Comparison of ENCODE assay signal across 19 cellular contexts in the genomic region with DNA sequence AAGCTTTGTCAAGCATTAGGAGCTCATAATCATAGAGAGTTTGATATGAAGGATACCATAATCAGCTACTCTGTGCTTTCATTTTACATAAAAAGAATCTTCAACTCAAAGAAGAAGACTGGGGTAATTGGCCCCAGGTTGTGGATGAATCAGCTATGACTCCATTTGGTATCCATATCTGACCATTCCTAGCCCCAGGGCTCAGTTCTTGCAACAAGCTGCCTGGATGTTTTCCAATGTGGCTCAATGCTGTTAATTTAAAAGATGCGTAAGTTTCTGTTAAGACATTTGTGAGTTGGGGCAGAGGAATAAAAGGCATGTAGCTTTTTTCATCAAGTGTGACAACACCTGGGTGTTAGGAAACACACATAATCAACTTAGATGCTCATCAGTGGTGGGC.
DNase-seq lines count a peak whose midpoint lies in the region; ATAC-seq and TF ChIP-seq lines count a peak whose summit lies in the region.
"Had no signal": no experiment of that assay in that cellular context is flagged by ENCODE, and none has a peak within 500 bp of the region (broad histone marks: within the 10 kb centered on the region; RNA-seq: fewer than 3 reads in every experiment).

No MANE protein-coding gene starts in this region.

- H3K4me3 ChIP-seq in BE2C (ENCODE audit: low read depth, low read length) (no peak overlapping the region), mammary epithelial cell (replicated peaks in 1 of 3; ENCODE audit: insufficient read depth in 1 of 3, low read depth in 2 of 3, low read length in 3 of 3) (no peak overlapping the region), Karpas-422 (ENCODE audit: low read length) (no peak overlapping the region)
- H3K4me3 ChIP-seq: gastroesophageal sphincter, left lung, mucosa of descending colon, neural progenitor cell, tibial nerve had no signal

- CTCF ChIA-PET in mammary epithelial cell (lab: Charles Lee; ENCODE audit: low non-redundant PET) = no interaction called here

- BruUV-seq in mammary epithelial cell (replicated peaks; lab: Mats Ljungman, UMichigan) = no TSS peak

- dilution Hi-C loops in mammary epithelial cell (cut with HindIII; ENCODE audit: low sequenced_read_pairs) = no loop called here

- in situ Hi-C loops in mammary epithelial cell (cut with MboI; ENCODE audit: low sequenced_read_pairs in 2 of 2) = no loop called here

- TF ChIP-seq CTCF in BE2C (IDR thresholded peaks at IDR 0.05; ENCODE audit: low read depth, low read length) (no peak), mammary epithelial cell (conservative IDR thresholded peaks at IDR 0.05 in 1 of 2, IDR thresholded peaks at IDR 0.05 in 1 of 2; ENCODE audit: extremely low read depth in 1 of 2, insufficient read depth in 1 of 2, low read depth in 1 of 2, low read length in 2 of 2) (no peak)

- H3K79me2 ChIP-seq in mammary epithelial cell (ENCODE audit: insufficient read depth, low read length) (no peaks in the 10 kb centered on the region), Karpas-422 (ENCODE audit: low read length) (no peaks in the 10 kb centered on the region)

- intact Hi-C loops in mammary epithelial cell (cut with micrococcal nuclease) = no loop called here

- peak overlapping the region; percentile 42 for H3K4me2 ChIP-seq in mammary epithelial cell (ENCODE audit: insufficient read depth, low read depth, low read length)
- no peak overlapping the region for H3K4me2 ChIP-seq in Karpas-422 (ENCODE audit: low read depth, low read length, poor library complexity, severe bottlenecking)
- H3K4me2 ChIP-seq: neural progenitor cell had no signal

- H3K36me3 ChIP-seq in BE2C (no peaks in the 10 kb centered on the region), mammary epithelial cell (ENCODE audit: insufficient read depth, low read length) (no peaks in the 10 kb centered on the region), Karpas-422 (ENCODE audit: insufficient read depth, low read length) (no peaks in the 10 kb centered on the region)
- H3K36me3 ChIP-seq: gastroesophageal sphincter, left lung, neural progenitor cell, tibial nerve had no signal

- WGBS in mammary epithelial cell (ENCODE audit: low coverage, missing lambda C conversion rate) = 0% methylated on average over 1 of the region's 1 CpG

- no peaks in the 10 kb centered on the region for H3K9me3 ChIP-seq in BE2C
- no peaks in the 10 kb centered on the region for H3K9me3 ChIP-seq in mammary epithelial cell (replicated peaks; ENCODE audit: insufficient read depth, low read length)
- H3K9me3 ChIP-seq in Karpas-422 (ENCODE audit: low read length) = no peaks in the 10 kb centered on the region
- H3K9me3 ChIP-seq: gastroesophageal sphincter, left lung, mucosa of descending colon, tibial nerve had no signal

- no peaks in the 10 kb centered on the region for H3K27me3 ChIP-seq in BE2C
- no peaks in the 10 kb centered on the region for H3K27me3 ChIP-seq in mammary epithelial cell (ENCODE audit: insufficient read depth, low read length)
- H3K27me3 ChIP-seq in Karpas-422 (ENCODE audit: low read length) = no peaks in the 10 kb centered on the region
- H3K27me3 ChIP-seq: left lung, neural progenitor cell, tibial nerve had no signal

- peak overlapping the region; percentile 41 for H3K27ac ChIP-seq in mammary epithelial cell (ENCODE audit: insufficient read depth, low read depth, low read length)
- no peak overlapping the region for H3K27ac ChIP-seq in Karpas-422 (ENCODE audit: low read length)
- H3K27ac ChIP-seq: gastroesophageal sphincter, left lung, neural progenitor cell, tibial nerve had no signal

- DNase-seq in BE2C (peak; percentile 60), M059J (ENCODE audit: low read depth) (peak; percentile 84), mammary epithelial cell (peak; percentile 90), foreskin melanocyte (peak; percentile 65), cortex of kidney (lab: John Stamatoyannopoulos, UW) (no peak), Karpas-422 (no peak)
- DNase-seq: activated CD4-positive, alpha-beta T cell treated with anti-CD3 and anti-CD28 coated beads for 36 hours; activated naive CD8-positive, alpha-beta T cell treated with anti-CD3 and anti-CD28 coated beads, Interleukin-2, amount 50 U/mL, for 24 hours; effector memory CD4-positive, alpha-beta T cell; left lung; mucosa of descending colon; NCI-H1694; right cardiac atrium; stimulated activated naive CD4-positive, alpha-beta T cell had no signal

- H3K4me1 ChIP-seq in BE2C (peaks cover 9% of the 10 kb centered on the region; the same call in 1 of the 2 replicates), mammary epithelial cell (ENCODE audit: insufficient read depth, low read length) (peaks cover 6% of the 10 kb centered on the region), Karpas-422 (ENCODE audit: low read length) (no peaks in the 10 kb centered on the region)
- H3K4me1 ChIP-seq: gastroesophageal sphincter, left lung, neural progenitor cell, tibial nerve had no signal

- H2AFZ ChIP-seq in mammary epithelial cell (ENCODE audit: low read depth, low read length) = peak overlapping the region; percentile 54
- no peak overlapping the region for H2AFZ ChIP-seq in Karpas-422 (ENCODE audit: low read length)
- H2AFZ ChIP-seq: neural progenitor cell had no signal

- H3K9ac ChIP-seq in mammary epithelial cell (ENCODE audit: insufficient read depth, low read length) = no peak overlapping the region
- no peak overlapping the region for H3K9ac ChIP-seq in Karpas-422 (ENCODE audit: low read length)
- H3K9ac ChIP-seq: neural progenitor cell had no signal

- ATAC-seq in GM21619 (IDR thresholded peaks at IDR 0.05; ENCODE audit: unreplicated experiment) = no peak
- no peak for ATAC-seq in GM19395 (IDR thresholded peaks at IDR 0.05; ENCODE audit: unreplicated experiment)
- ATAC-seq: activated CD4-positive, alpha-beta T cell treated with anti-CD3 and anti-CD28 coated beads for 36 hours; activated naive CD8-positive, alpha-beta T cell treated with anti-CD3 and anti-CD28 coated beads, Interleukin-2, amount 50 U/mL, for 24 hours; gastroesophageal sphincter; left lung; mucosa of descending colon; right cardiac atrium had no signal

- H4K20me1 ChIP-seq in mammary epithelial cell (ENCODE audit: insufficient read depth, low read length) = no peaks in the 10 kb centered on the region
- no peaks in the 10 kb centered on the region for H4K20me1 ChIP-seq in Karpas-422 (ENCODE audit: insufficient read depth, low read depth, low read length)

- H3K9me2 ChIP-seq in Karpas-422 (replicated peaks; ENCODE audit: insufficient read depth, low read length) = no peaks in the 10 kb centered on the region

Comparison
In these comparisons a context has a peak if more than half of its experiments do, and no peak if none do; other contexts are left out.
1. DNase-seq: peak in BE2C (single experiment), M059J (single experiment), mammary epithelial cell (single experiment) and foreskin melanocyte (single experiment); none in cortex of kidney (single experiment) and Karpas-422 (single experiment).